8 cellular contexts compared by ENCODE assay signal in genomic region chr2:187547353-187547979, GRCh38. TPM values are rescaled to one million over a fixed set of nuclear protein-coding genes. Genes with fewer than 3 reads are reported as not detected.
DNase-seq lines count a peak whose midpoint lies in the region; TF ChIP-seq lines count a peak whose summit lies in the region.
"Had no signal": no experiment of that assay in that cellular context is flagged by ENCODE, and none has a peak within 500 bp of the region (broad histone marks: within the 10 kb centered on the region; RNA-seq: fewer than 3 reads in every experiment).

No MANE protein-coding gene starts in this region.

- H3K36me3 ChIP-seq in uterus = no peaks in the 10 kb centered on the region
- H3K36me3 ChIP-seq: cardiac muscle cell had no signal

- H3K27ac ChIP-seq in uterus = peak overlapping the region; percentile 63 to 73
- H3K27ac ChIP-seq: cardiac muscle cell had no signal

- no peak overlapping the region for H3K27ac Mint-ChIP-seq in activated naive CD8-positive, alpha-beta T cell treated with anti-CD3 and anti-CD28 coated beads for 36 hours

- TF ChIP-seq POLR2A in uterus (IDR thresholded peaks at IDR 0.05) = no peak

- H3K36me3 Mint-ChIP-seq in activated naive CD8-positive, alpha-beta T cell treated with anti-CD3 and anti-CD28 coated beads for 36 hours = no peaks in the 10 kb centered on the region

- H3K27me3 ChIP-seq in uterus = no peaks in the 10 kb centered on the region
- H3K27me3 ChIP-seq: cardiac muscle cell had no signal

- no peaks in the 10 kb centered on the region for H3K4me1 ChIP-seq in uterus

- H3K4me1 Mint-ChIP-seq in activated naive CD8-positive, alpha-beta T cell treated with anti-CD3 and anti-CD28 coated beads for 36 hours = no peaks in the 10 kb centered on the region

- no peak overlapping the region for H3K4me3 Mint-ChIP-seq in activated naive CD8-positive, alpha-beta T cell treated with anti-CD3 and anti-CD28 coated beads for 36 hours

- peaks cover 13% of the 10 kb centered on the region for H3K27me3 Mint-ChIP-seq in activated naive CD8-positive, alpha-beta T cell treated with anti-CD3 and anti-CD28 coated beads for 36 hours

- no peak for TF ChIP-seq CTCF in uterus (IDR thresholded peaks at IDR 0.05)

- no peak overlapping the region for H3K4me3 ChIP-seq in uterus
- H3K4me3 ChIP-seq: cardiac muscle cell had no signal

- DNase-seq in HUDEP-2 (lab: John Stamatoyannopoulos, UW; ENCODE audit: unreplicated experiment in 76 of 76) (peak in 52 of 76 experiments; percentile 1 to 71 (median 32)), amniotic stem cell (lab: John Stamatoyannopoulos, UW) (peak; percentile 76), iPS-NIHi7 (ENCODE audit: extremely low spot score) (peak; percentile 51), uterus (peak; percentile 54 to 72), NCI-H345 (lab: John Stamatoyannopoulos, UW) (no peak), NCI-H2171 treated with DMSO at 0.1 percent for 48 hours (lab: John Stamatoyannopoulos, UW) (no peak)
- no peak for DNase-seq in activated naive CD8-positive, alpha-beta T cell treated with anti-CD3 and anti-CD28 coated beads for 36 hours

- intact Hi-C loops in uterus (cut with DNase I; ENCODE audit: low total_unique reads) = no loop called here

- no peaks in the 10 kb centered on the region for H3K9me3 Mint-ChIP-seq in activated naive CD8-positive, alpha-beta T cell treated with anti-CD3 and anti-CD28 coated beads for 36 hours

- no peaks in the 10 kb centered on the region for H3K9me3 ChIP-seq in uterus

RNA-seq across cellular contexts. Expression of gene TFPI, which starts 6.8 kb away (rescaled TPM):
- 100 to 1,000 TPM in 1 of 4 donors, 10 to 100 TPM in 3; 88.5 to 135 (median 99.2) TPM for total RNA-seq in uterus
- total RNA-seq in activated naive CD8-positive, alpha-beta T cell treated with anti-CD3 and anti-CD28 coated beads for 36 hours = not detected

Comparison
In these comparisons a context has a peak if more than half of its experiments do, and no peak if none do; other contexts are left out.
1. DNase-seq: peak in HUDEP-2 (52 of 76), amniotic stem cell (single experiment), iPS-NIHi7 (single experiment) and uterus (2 of 2); none in activated naive CD8-positive, alpha-beta T cell treated with anti-CD3 and anti-CD28 coated beads for 36 hours (single experiment), NCI-H345 (single experiment) and NCI-H2171 treated with DMSO at 0.1 percent for 48 hours (single experiment).
2. RNA of gene TFPI, which starts 6.8 kb away (total RNA-seq): 88.5 to 135 TPM in uterus; not detected in activated naive CD8-positive, alpha-beta T cell treated with anti-CD3 and anti-CD28 coated beads for 36 hours; every median in the first group is over 10 times any median in the second.